26 cellular contexts compared by ENCODE assay signal in genomic region chr19:7295912-7296486, GRCh38. TPM values are rescaled to one million over a fixed set of nuclear protein-coding genes. Genes with fewer than 3 reads are reported as not detected.
DNase-seq lines count a peak whose midpoint lies in the region; ATAC-seq, FAIRE-seq and TF ChIP-seq lines count a peak whose summit lies in the region.
"Had no signal": no experiment of that assay in that cellular context is flagged by ENCODE, and none has a peak within 500 bp of the region (broad histone marks: within the 10 kb centered on the region; RNA-seq: fewer than 3 reads in every experiment).

No MANE protein-coding gene starts in this region.

- H3K27me3 Mint-ChIP-seq in Calu3 (ENCODE audit: unreplicated experiment) (peaks cover 24% of the 10 kb centered on the region), neural crest cell (ENCODE audit: low read depth) (peaks cover 59% of the 10 kb centered on the region), MCF 10A (ENCODE audit: insufficient read depth, unreplicated experiment) (peaks cover 6% of the 10 kb centered on the region)

- H3K36me3 Mint-ChIP-seq in Calu3 (ENCODE audit: insufficient read depth, unreplicated experiment), result peaks cover 16% of the 10 kb centered on the region
- H3K36me3 Mint-ChIP-seq in neural crest cell (ENCODE audit: low read depth), result no peaks in the 10 kb centered on the region
- H3K36me3 Mint-ChIP-seq in MCF 10A (ENCODE audit: insufficient read depth, unreplicated experiment), result peaks cover 5% of the 10 kb centered on the region
- H3K36me3 Mint-ChIP-seq: CD4-positive, alpha-beta memory T cell had no signal

- no peak overlapping the region for H3K4me3 Mint-ChIP-seq in Calu3 (ENCODE audit: low read depth, unreplicated experiment)
- peak overlapping the region; percentile 68 for H3K4me3 Mint-ChIP-seq in neural crest cell
- no peak overlapping the region for H3K4me3 Mint-ChIP-seq in MCF 10A (ENCODE audit: unreplicated experiment)
- H3K4me3 Mint-ChIP-seq: activated T-cell treated with anti-CD3 and anti-CD28 coated beads, Interleukin-2, amount 50 U/mL, for 24 hours had no signal

- H3K27ac Mint-ChIP-seq in Calu3 (ENCODE audit: unreplicated experiment), result peak overlapping the region; percentile 36
- H3K27ac Mint-ChIP-seq in neural crest cell (ENCODE audit: unreplicated experiment), result no peak overlapping the region
- H3K27ac Mint-ChIP-seq in MCF 10A (ENCODE audit: low read depth, unreplicated experiment), result no peak overlapping the region
- H3K27ac Mint-ChIP-seq: activated T-cell treated with anti-CD3 and anti-CD28 coated beads, Interleukin-2, amount 50 U/mL, for 24 hours; stimulated activated naive CD8-positive, alpha-beta T cell treated with anti-CD3 and anti-CD28 coated beads, Interleukin-15, amount 100 ng/mL, for 72 hours had no signal

- CTCF ChIA-PET in Calu3 (lab: Charles Lee) (no interaction called here), MCF 10A (lab: Yijun Ruan, JAX) (interaction anchor here (0.6 kb wide), 1 partner anchor 72 kb away, joined by 3 read pairs; no protein-coding TSS in a partner anchor)

- H3K4me2 ChIP-seq in KMS-11, result peak overlapping the region; percentile 33; the same call in 1 of the 2 replicates

- H3K9ac ChIP-seq in KMS-11 (no peak overlapping the region), kidney (ENCODE audit: low read length in 2 of 2) (no peak overlapping the region)
- H3K9ac ChIP-seq: GM23248 had no signal

- no peak overlapping the region; the same call in 1 of the 2 replicates for H3K27ac ChIP-seq in KMS-11
- no peak overlapping the region for H3K27ac ChIP-seq in kidney (ENCODE audit: low read depth in 2 of 2, low read length in 2 of 2)
- H3K27ac ChIP-seq: GM23248, lower lobe of right lung, SJCRH30 had no signal

- no peaks in the 10 kb centered on the region for H3K4me1 Mint-ChIP-seq in Calu3 (ENCODE audit: low read depth, unreplicated experiment)
- H3K4me1 Mint-ChIP-seq in neural crest cell, result peaks cover 15% of the 10 kb centered on the region
- H3K4me1 Mint-ChIP-seq in MCF 10A (ENCODE audit: insufficient read depth, unreplicated experiment), result peaks cover 6% of the 10 kb centered on the region

- H3K4me1 ChIP-seq in KMS-11 (ENCODE audit: low read depth, poor library complexity, severe bottlenecking), result peaks cover 20% of the 10 kb centered on the region
- H3K4me1 ChIP-seq in kidney (ENCODE audit: control insufficient read depth in 1 of 2, insufficient read depth in 1 of 2, low read depth in 1 of 2, low read length in 2 of 2), result peaks cover 10 to 11% of the 10 kb centered on the region in 2 donors

- no peaks in the 10 kb centered on the region for H3K27me3 ChIP-seq in KMS-11 (ENCODE audit: insufficient read depth, low read depth)
- H3K27me3 ChIP-seq: SJCRH30, tibial nerve had no signal

- H3K9me3 ChIP-seq in kidney (ENCODE audit: control insufficient read depth in 1 of 2, low read length in 2 of 2), result no peaks in the 10 kb centered on the region
- H3K9me3 ChIP-seq: lower lobe of right lung, SJCRH30, tibial nerve had no signal

- H3K4me3 ChIP-seq in KMS-11 (IDR thresholded peaks at IDR 0.05; ENCODE audit: insufficient read depth, low read depth, low read length), result no peak overlapping the region
- H3K4me3 ChIP-seq in kidney (ENCODE audit: low read length in 2 of 2), result no peak overlapping the region
- H3K4me3 ChIP-seq: GM23248, lower lobe of right lung, SJCRH30, tibial nerve had no signal

- TF ChIP-seq CTCF in Calu3 (IDR thresholded peaks at IDR 0.05; ENCODE audit: unreplicated experiment) (no peak), KMS-11 (conservative IDR thresholded peaks at IDR 0.05; ENCODE audit: low read depth, low read length) (no peak), kidney (IDR thresholded peaks at IDR 0.05; ENCODE audit: borderline replicate concordance, extremely low read depth, insufficient read depth) (no peak), neural crest cell (conservative IDR thresholded peaks at IDR 0.05) (no peak), MCF 10A (IDR thresholded peaks at IDR 0.05; ENCODE audit: unreplicated experiment) (no peak)

- no peaks in the 10 kb centered on the region for H4K20me1 ChIP-seq in KMS-11 (ENCODE audit: insufficient read depth)

- BruUV-seq in Calu3 (replicated peaks; lab: Mats Ljungman, UMichigan) (no TSS peak), MCF 10A (replicated peaks; lab: Mats Ljungman, UMichigan) (no TSS peak)

- FAIRE-seq in kidney (lab: Jason Lieb, UNC), result no peak
- FAIRE-seq: islet of Langerhans had no signal

- intact Hi-C loops in Calu3 (cut with micrococcal nuclease; ENCODE audit: unreplicated experiment) (loop anchor here (5.0 kb wide), 1 partner anchor 99 kb away; no protein-coding TSS in a partner anchor), kidney (cut with DNase I) (no loop called here), MCF 10A (cut with micrococcal nuclease) (no loop called here)

- H3K36me3 ChIP-seq in KMS-11 (ENCODE audit: insufficient read depth) (no peaks in the 10 kb centered on the region), kidney (ENCODE audit: control insufficient read depth in 1 of 2, insufficient read depth in 2 of 2, low read length in 2 of 2) (no peaks in the 10 kb centered on the region)
- H3K36me3 ChIP-seq: lower lobe of right lung, SJCRH30, tibial nerve had no signal

- no peak overlapping the region for H2AFZ ChIP-seq in KMS-11 (ENCODE audit: low read depth)
- H2AFZ ChIP-seq: GM23248 had no signal

- peaks cover 21% of the 10 kb centered on the region for H3K79me2 ChIP-seq in KMS-11 (ENCODE audit: insufficient read depth, low read depth)

- ATAC-seq in GM19463 (IDR thresholded peaks at IDR 0.05; ENCODE audit: unreplicated experiment) (no peak), GM18520 (IDR thresholded peaks at IDR 0.05; ENCODE audit: unreplicated experiment) (no peak)
- ATAC-seq: lower lobe of right lung; Panc1; stimulated activated naive CD8-positive, alpha-beta T cell treated with anti-CD3 and anti-CD28 coated beads, Interleukin-15, amount 100 ng/mL, for 72 hours had no signal

- DNase-seq in Calu3, result no peak
- peak; percentile 24 for DNase-seq in kidney
- no peak for DNase-seq in neural crest cell (ENCODE audit: low read depth, low spot score)
- no peak for DNase-seq in MCF 10A (ENCODE audit: unreplicated experiment)
- DNase-seq: activated CD4-positive, alpha-beta T cell treated with anti-CD3 and anti-CD28 coated beads for 4 hours; activated CD8-positive, alpha-beta memory T cell treated with anti-CD3 and anti-CD28 coated beads for 24 hours; activated naive CD4-positive, alpha-beta T cell treated with anti-CD3 and anti-CD28 coated beads, Interleukin-2, amount 50 U/mL, for 16 hours; activated T-cell treated with anti-CD3 and anti-CD28 coated beads, Interleukin-2, amount 50 U/mL, for 24 hours; aorta; CD4-positive, alpha-beta memory T cell; DMS79; GF-D8; GM23248; lower lobe of right lung; NCI-H1436; NCI-H2171 treated with DMSO at 0.1 percent for 48 hours; NCI-H524; SJCRH30; stimulated activated CD4-positive, alpha-beta T cell treated with anti-CD3 and anti-CD28 coated beads, Interleukin-2, amount 100 ng/mL, for 48 hours; stimulated activated naive CD8-positive, alpha-beta T cell treated with anti-CD3 and anti-CD28 coated beads, Interleukin-15, amount 100 ng/mL, for 72 hours had no signal

- H3K9me3 Mint-ChIP-seq in Calu3 (ENCODE audit: low read depth, unreplicated experiment) (no peaks in the 10 kb centered on the region), neural crest cell (no peaks in the 10 kb centered on the region), MCF 10A (ENCODE audit: unreplicated experiment) (no peaks in the 10 kb centered on the region)
- H3K9me3 Mint-ChIP-seq: activated T-cell treated with anti-CD3 and anti-CD28 coated beads, Interleukin-2, amount 50 U/mL, for 24 hours; CD4-positive, alpha-beta memory T cell; stimulated activated naive CD8-positive, alpha-beta T cell treated with anti-CD3 and anti-CD28 coated beads, Interleukin-15, amount 100 ng/mL, for 72 hours had no signal

- POLR2A ChIA-PET in MCF 10A (lab: Yijun Ruan, JAX), result no interaction called here

RNA-seq across cellular contexts. Expression of gene INSR, which starts 1.8 kb away (rescaled TPM):
- total RNA-seq in Calu3 (2022) (7.4 and 8.4 TPM in 2 replicates), kidney (50.4 TPM), neural crest cell (14.1 and 16.0 TPM in 2 replicates), MCF 10A (2022) (8.8 and 11.8 TPM in 2 replicates)
- polyA plus RNA-seq in kidney (ENCODE audit: insufficient read depth, low read depth, low replicate concordance), result 15.5 TPM

RNA-seq across cellular contexts. Expression of gene ARHGEF18, which starts 52.7 kb away (rescaled TPM):
- total RNA-seq in Calu3 (2022) (31.9 and 34.9 TPM in 2 replicates), kidney (42.6 TPM), neural crest cell (36.5 and 38.3 TPM in 2 replicates), MCF 10A (2022) (31.5 and 34.6 TPM in 2 replicates)
- 18.5 TPM for polyA plus RNA-seq in kidney (ENCODE audit: insufficient read depth, low read depth, low replicate concordance)
